Comparison of ENCODE assay signal across 12 cellular contexts in genomic region chr7:134448359-134449229, GRCh38. TPM values are rescaled to one million over a fixed set of nuclear protein-coding genes. Genes with fewer than 3 reads are reported as not detected.
DNase-seq lines count a peak whose midpoint lies in the region; ATAC-seq and TF ChIP-seq lines count a peak whose summit lies in the region.
"Had no signal": no experiment of that assay in that cellular context is flagged by ENCODE, and none has a peak within 500 bp of the region (broad histone marks: within the 10 kb centered on the region; RNA-seq: fewer than 3 reads in every experiment).

No MANE protein-coding gene starts in this region.

- H3K9ac ChIP-seq in PC-3 (ENCODE audit: low read length): peak overlapping the region; percentile 64

- H3K27ac ChIP-seq in PC-3 (ENCODE audit: low read length): peak overlapping the region; percentile 83
- peak overlapping the region; percentile 81 for H3K27ac ChIP-seq in osteoblast (ENCODE audit: low read depth, low read length)
- H3K27ac ChIP-seq: left lung had no signal

- H3K9me3 ChIP-seq in PC-3 (ENCODE audit: low read length) (no peaks in the 10 kb centered on the region), osteoblast (ENCODE audit: low read depth, low read length) (no peaks in the 10 kb centered on the region)
- H3K9me3 ChIP-seq: left lung had no signal

- no peaks in the 10 kb centered on the region for H3K9me2 ChIP-seq in PC-3 (replicated peaks; ENCODE audit: low read length)

- POLR2A ChIA-PET in PC-3 (lab: Charles Lee; ENCODE audit: unreplicated experiment): no interaction called here

- no peaks in the 10 kb centered on the region for H3K79me2 ChIP-seq in PC-3 (ENCODE audit: low read length)
- peaks cover 24% of the 10 kb centered on the region for H3K79me2 ChIP-seq in osteoblast (ENCODE audit: insufficient read depth, low read length)

- peaks cover 4% of the 10 kb centered on the region for H3F3A ChIP-seq in PC-3 (ENCODE audit: low read length, unreplicated experiment)

- H3K36me3 ChIP-seq in PC-3 (ENCODE audit: low read depth, low read length) (no peaks in the 10 kb centered on the region), osteoblast (ENCODE audit: insufficient read depth, low read length) (peaks cover 67% of the 10 kb centered on the region)

- peaks cover 49% of the 10 kb centered on the region for H3K4me1 ChIP-seq in PC-3 (ENCODE audit: insufficient read depth, low read length)
- peaks cover 16% of the 10 kb centered on the region for H3K4me1 ChIP-seq in osteoblast (ENCODE audit: insufficient read depth, low read length)

- ATAC-seq in PC-3 (peak; percentile 73), HG02852 (IDR thresholded peaks at IDR 0.05; ENCODE audit: unreplicated experiment) (no peak)
- ATAC-seq: left lung, right cardiac atrium had no signal

- intact Hi-C loops in PC-3 (cut with micrococcal nuclease): no loop called here

- TSS peak; percentile 90 for BruUV-seq in PC-3 (replicated peaks; lab: Mats Ljungman, UMichigan)

- H3K4me3 ChIP-seq in PC-3 (ENCODE audit: low read length) (no peak overlapping the region), choroid plexus epithelial cell (ENCODE audit: low read depth, low read length) (no peak overlapping the region), osteoblast (ENCODE audit: insufficient read depth, low read length) (peak overlapping the region; percentile 6)
- H3K4me3 ChIP-seq: left lung had no signal

- H3K4me2 ChIP-seq in PC-3 (ENCODE audit: low read length): peak overlapping the region; percentile 75
- peak overlapping the region; percentile 56 for H3K4me2 ChIP-seq in osteoblast (ENCODE audit: insufficient read depth, low read length)

- TF ChIP-seq CTCF in PC-3 (conservative IDR thresholded peaks at IDR 0.05; ENCODE audit: low read depth, low read length) (no peak), choroid plexus epithelial cell (conservative IDR thresholded peaks at IDR 0.05; ENCODE audit: low read depth, low read length) (no peak), osteoblast (IDR thresholded peaks at IDR 0.05; ENCODE audit: extremely low read depth, low read depth, low read length) (no peak)

- H4K20me1 ChIP-seq in PC-3 (ENCODE audit: low read length) (no peaks in the 10 kb centered on the region), osteoblast (ENCODE audit: insufficient read depth, low read length) (no peaks in the 10 kb centered on the region)

- CTCF ChIA-PET in PC-3 (lab: Charles Lee): interaction anchor here (1.8 kb wide), 1 partner anchor 16 kb away, joined by 5 read pairs; no protein-coding TSS in a partner anchor

- peak overlapping the region; percentile 53 for H2AFZ ChIP-seq in PC-3 (ENCODE audit: low read length)
- peak overlapping the region; percentile 63 for H2AFZ ChIP-seq in osteoblast (ENCODE audit: low read length)

- peak; percentile 11 for DNase-seq in ELF-1 (ENCODE audit: low read depth, low spot score)
- peak; percentile 97 for DNase-seq in PC-3
- DNase-seq in choroid plexus epithelial cell (ENCODE audit: low read depth): peak; percentile 84
- DNase-seq in osteoblast (ENCODE audit: insufficient read length, low spot score, missing footprints): peak; percentile 96
- no peak for DNase-seq in RPMI8226
- no peak for DNase-seq in C1 segment of cervical spinal cord (lab: John Stamatoyannopoulos, UW)
- no peak for DNase-seq in NCI-H2107 (lab: John Stamatoyannopoulos, UW)
- DNase-seq: GF-D8, left lung, NCI-H69, right cardiac atrium had no signal

- H3K27me3 ChIP-seq in PC-3 (ENCODE audit: low read length) (no peaks in the 10 kb centered on the region), osteoblast (ENCODE audit: insufficient read depth, low read length) (no peaks in the 10 kb centered on the region)
- H3K27me3 ChIP-seq: left lung had no signal

RNA-seq across cellular contexts. Expression of gene AKR1B1, which starts 10.3 kb away (rescaled TPM):
- total RNA-seq in PC-3 (2014; rRNA removed) (1.6 TPM in 1 of 2 replicates, not detected in the other), osteoblast (85.8 and 86.6 TPM in 2 replicates)

Comparison
In these comparisons a context has a peak if more than half of its experiments do, and no peak if none do; other contexts are left out.
1. DNase-seq: peak in ELF-1 (single experiment), PC-3 (single experiment), choroid plexus epithelial cell (single experiment) and osteoblast (single experiment); none in RPMI8226 (single experiment), C1 segment of cervical spinal cord (0 of 14) and NCI-H2107 (single experiment).
2. RNA of gene AKR1B1, which starts 10.3 kb away (total RNA-seq): 85.8 to 86.6 TPM in osteoblast; 1.6 TPM in PC-3; every median in the first group is over 10 times any median in the second.